ENCODE assay signal across 25 cellular contexts in the genomic region with DNA sequence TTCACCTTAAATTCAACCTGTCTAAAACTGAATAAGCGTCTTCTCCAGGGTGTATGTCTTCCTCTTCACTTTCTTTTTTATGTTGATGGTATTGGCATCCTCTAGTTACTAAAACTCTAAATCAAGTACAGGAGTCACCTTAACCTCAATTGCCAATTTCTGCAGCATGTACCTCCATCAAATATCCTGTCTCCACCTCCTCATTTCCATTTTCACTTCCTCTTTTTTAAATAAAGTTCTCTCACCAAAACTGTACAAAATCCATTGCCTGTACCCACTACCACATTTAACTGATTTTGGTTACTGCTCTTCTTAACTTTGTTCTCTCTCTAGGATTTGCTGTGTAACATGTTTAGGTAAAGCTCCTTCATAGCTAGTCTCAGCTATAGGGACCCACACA. TPM values are rescaled to one million over a fixed set of nuclear protein-coding genes. Genes with fewer than 3 reads are reported as not detected.
"Had no signal": no experiment of that assay in that cellular context is flagged by ENCODE, and none has a peak within 500 bp of the region (broad histone marks: within the 10 kb centered on the region; RNA-seq: fewer than 3 reads in every experiment).

No MANE protein-coding gene starts in this region.

- DNase-seq: effector memory CD4-positive, alpha-beta T cell; gastrocnemius medialis; heart right ventricle; hypothalamus; islet precursor cell; mammary epithelial cell; naive thymus-derived CD4-positive, alpha-beta T cell; nephron progenitor cell; psoas muscle; retina; right lobe of liver; stimulated activated CD4-positive, alpha-beta T cell treated with anti-CD3 and anti-CD28 coated beads, Interleukin-4, amount 100 ng/mL, for 1 hour; stimulated activated CD8-positive, alpha-beta memory T cell treated with anti-CD3 and anti-CD28 coated beads, Interleukin-4, amount 100 ng/mL, for 48 hours; stimulated activated naive CD8-positive, alpha-beta T cell treated with anti-CD3 and anti-CD28 coated beads, Interleukin-15, Interleukin-2, amounts not matched to agents 100 U/mL and 50 U/mL, for 24 hours; thyroid gland; uterus had no signal

- H3K9me3 ChIP-seq: esophagus muscularis mucosa, gastrocnemius medialis, heart right ventricle, neutrophil, psoas muscle, right lobe of liver, suprapubic skin, thyroid gland, uterus had no signal

- H3K27me3 ChIP-seq: esophagus muscularis mucosa, gastrocnemius medialis, heart right ventricle, neutrophil, right lobe of liver, suprapubic skin, thyroid gland, uterus had no signal

- H3K4me3 ChIP-seq: esophagus muscularis mucosa, gastrocnemius medialis, heart right ventricle, psoas muscle, right lobe of liver, suprapubic skin, thyroid gland, uterus had no signal

- H3K27ac ChIP-seq: epithelial cell of prostate, esophagus muscularis mucosa, gastrocnemius medialis, heart right ventricle, neutrophil, psoas muscle, right lobe of liver, suprapubic skin, thyroid gland, uterus had no signal

- H3K4me1 ChIP-seq: esophagus muscularis mucosa, gastrocnemius medialis, heart right ventricle, psoas muscle, right lobe of liver, suprapubic skin, thyroid gland, uterus had no signal

- H3K36me3 ChIP-seq: esophagus muscularis mucosa, gastrocnemius medialis, heart right ventricle, neutrophil, right lobe of liver, suprapubic skin, thyroid gland, uterus had no signal

- ATAC-seq: gastrocnemius medialis; heart right ventricle; left lobe of liver; naive thymus-derived CD4-positive, alpha-beta T cell; psoas muscle; right lobe of liver; stimulated activated effector memory CD8-positive, alpha-beta T cell treated with anti-CD3 and anti-CD28 coated beads, Interleukin-12 subunit alpha, Interleukin-12 subunit beta, amount 100 ng/mL, for 72 hours; stimulated activated naive CD8-positive, alpha-beta T cell treated with anti-CD3 and anti-CD28 coated beads, Interleukin-15, Interleukin-2, amounts not matched to agents 100 U/mL and 50 U/mL, for 24 hours had no signal

RNA-seq across cellular contexts. Expression of gene NPFFR2, which starts 9.2 kb away (rescaled TPM):
- total RNA-seq: gastrocnemius medialis; heart right ventricle; left lobe of liver; lower leg skin; mammary epithelial cell; mesenteric fat pad; naive thymus-derived CD4-positive, alpha-beta T cell; osteoblast; psoas muscle; right lobe of liver; suprapubic skin had no signal
- polyA plus RNA-seq: heart right ventricle; mammary epithelial cell; naive thymus-derived CD4-positive, alpha-beta T cell; psoas muscle had no signal
